13 cellular contexts compared by ENCODE assay signal in the genomic region with DNA sequence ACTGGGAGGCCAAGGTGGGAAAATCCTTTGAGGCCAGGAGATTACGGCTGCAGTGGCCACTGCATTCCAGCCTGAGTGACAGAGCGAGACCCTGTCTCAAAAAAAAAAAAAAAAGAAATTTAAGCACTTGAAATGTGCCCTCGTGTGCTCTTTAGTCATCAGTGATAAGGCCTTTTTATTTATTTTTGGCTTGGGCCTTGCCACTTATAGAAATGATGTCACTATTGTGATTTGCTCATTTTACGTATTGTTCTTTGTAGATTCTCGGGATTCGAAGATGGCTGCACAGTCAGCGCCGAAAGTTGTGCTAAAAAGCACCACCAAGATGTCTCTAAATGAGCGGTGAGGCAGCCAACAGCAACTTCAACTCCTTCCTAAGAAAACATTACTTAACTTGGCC. TPM values are rescaled to one million over a fixed set of nuclear protein-coding genes. Genes with fewer than 3 reads are reported as not detected.
A peak's percentile ranks its signal among the peaks of the same experiment; 100 is the strongest.
DNase-seq lines count a peak whose midpoint lies in the region; ATAC-seq and TF ChIP-seq lines count a peak whose summit lies in the region.
"Had no signal": no experiment of that assay in that cellular context is flagged by ENCODE, and none has a peak within 500 bp of the region (broad histone marks: within the 10 kb centered on the region; RNA-seq: fewer than 3 reads in every experiment).

No MANE protein-coding gene starts in this region.

- H3F3A ChIP-seq in PC-3 (ENCODE audit: low read length, unreplicated experiment) = peaks cover 4% of the 10 kb centered on the region

- peak overlapping the region; percentile 100 for H3K27ac Mint-ChIP-seq in activated CD8-positive, alpha-beta memory T cell treated with anti-CD3 and anti-CD28 coated beads, Interleukin-2, amount 10 ng/mL, durations not matched to agents 7 days and 5 days

- peaks cover 49% of the 10 kb centered on the region for H3K36me3 Mint-ChIP-seq in activated CD8-positive, alpha-beta memory T cell treated with anti-CD3 and anti-CD28 coated beads, Interleukin-2, amount 10 ng/mL, durations not matched to agents 7 days and 5 days

- H3K27me3 ChIP-seq in PC-3 (ENCODE audit: low read length) = no peaks in the 10 kb centered on the region
- no peaks in the 10 kb centered on the region for H3K27me3 ChIP-seq in right atrium auricular region
- H3K27me3 ChIP-seq in skeletal muscle satellite cell (ENCODE audit: control insufficient read depth, insufficient read depth, low read length) = no peaks in the 10 kb centered on the region

- H2AFZ ChIP-seq in PC-3 (ENCODE audit: low read length) = no peak overlapping the region

- CTCF ChIA-PET in activated CD8-positive, alpha-beta memory T cell treated with anti-CD3 and anti-CD28 coated beads, Interleukin-2, amount 10 ng/mL, durations not matched to agents 7 days and 5 days (lab: Charles Lee) = interaction anchor here (1.6 kb wide), 1 partner anchor 10 kb away, joined by 5 read pairs; no protein-coding TSS in a partner anchor
- CTCF ChIA-PET in PC-3 (lab: Charles Lee) = no interaction called here

- POLR2A ChIA-PET in PC-3 (lab: Charles Lee; ENCODE audit: unreplicated experiment) = no interaction called here

- H3K4me3 Mint-ChIP-seq in activated CD8-positive, alpha-beta memory T cell treated with anti-CD3 and anti-CD28 coated beads, Interleukin-2, amount 10 ng/mL, durations not matched to agents 7 days and 5 days = no peak overlapping the region

- intact Hi-C loops in PC-3 (cut with micrococcal nuclease) = no loop called here

- peaks cover 42% of the 10 kb centered on the region for H3K4me1 Mint-ChIP-seq in activated CD8-positive, alpha-beta memory T cell treated with anti-CD3 and anti-CD28 coated beads, Interleukin-2, amount 10 ng/mL, durations not matched to agents 7 days and 5 days

- H3K9me2 ChIP-seq in PC-3 (replicated peaks; ENCODE audit: low read length) = no peaks in the 10 kb centered on the region

- H3K4me1 ChIP-seq in PC-3 (ENCODE audit: insufficient read depth, low read length) (peaks cover 18% of the 10 kb centered on the region), right atrium auricular region (peaks cover 0 to 75% of the 10 kb centered on the region in 2 donors), skeletal muscle satellite cell (ENCODE audit: control insufficient read depth, insufficient read depth, low read length) (peaks cover 25% of the 10 kb centered on the region)

- H4K20me1 ChIP-seq in PC-3 (ENCODE audit: low read length) = peaks cover 18% of the 10 kb centered on the region; the same call in 1 of the 2 replicates

- H3K9me3 Mint-ChIP-seq in activated CD8-positive, alpha-beta memory T cell treated with anti-CD3 and anti-CD28 coated beads, Interleukin-2, amount 10 ng/mL, durations not matched to agents 7 days and 5 days (ENCODE audit: low read depth) = no peaks in the 10 kb centered on the region

- H3K27ac ChIP-seq in PC-3 (ENCODE audit: low read length) (no peak overlapping the region), right atrium auricular region (peak overlapping the region; percentile 100)

- H3K9me3 ChIP-seq in PC-3 (ENCODE audit: low read length) (no peaks in the 10 kb centered on the region), right atrium auricular region (no peaks in the 10 kb centered on the region), skeletal muscle satellite cell (replicated peaks; ENCODE audit: low read length) (no peaks in the 10 kb centered on the region)

- peaks cover 49% of the 10 kb centered on the region for H3K36me3 ChIP-seq in PC-3 (ENCODE audit: low read depth, low read length)
- peaks cover 62% of the 10 kb centered on the region for H3K36me3 ChIP-seq in right atrium auricular region
- H3K36me3 ChIP-seq in skeletal muscle satellite cell (ENCODE audit: insufficient read depth, low read length) = peaks cover 50% of the 10 kb centered on the region

- peaks cover 79% of the 10 kb centered on the region for H3K79me2 ChIP-seq in PC-3 (ENCODE audit: low read length)

- no peak for DNase-seq in activated CD8-positive, alpha-beta memory T cell treated with anti-CD3 and anti-CD28 coated beads, Interleukin-2, amount 10 ng/mL, durations not matched to agents 7 days and 5 days
- no peak for DNase-seq in activated CD8-positive, alpha-beta memory T cell treated with anti-CD3 and anti-CD28 coated beads, Interleukin-2, amount 50 U/mL, for 4 hours
- DNase-seq in PC-3 (no peak), right atrium auricular region (ENCODE audit: low spot score) (no peak), NCI-H345 treated with DMSO at 0.1 percent for 48 hours (lab: John Stamatoyannopoulos, UW; ENCODE audit: unreplicated experiment) (no peak)
- DNase-seq: activated CD8-positive, alpha-beta memory T cell treated with anti-CD3 and anti-CD28 coated beads for 24 hours; NCI-H2107 had no signal

- BruUV-seq in PC-3 (replicated peaks; lab: Mats Ljungman, UMichigan) = no TSS peak

- no peak for ATAC-seq in activated CD8-positive, alpha-beta memory T cell treated with anti-CD3 and anti-CD28 coated beads, Interleukin-2, amount 10 ng/mL, durations not matched to agents 7 days and 5 days
- ATAC-seq in PC-3 (no peak), GM19324 (IDR thresholded peaks at IDR 0.05; ENCODE audit: low FRiP score, unreplicated experiment) (no peak), HG02623 (IDR thresholded peaks at IDR 0.05; ENCODE audit: unreplicated experiment) (no peak)

- peak overlapping the region; percentile 94 for H3K4me2 ChIP-seq in PC-3 (ENCODE audit: low read length)
- H3K4me2 ChIP-seq in skeletal muscle satellite cell (ENCODE audit: low read length) = peak overlapping the region; percentile 81

- H3K9ac ChIP-seq in PC-3 (ENCODE audit: low read length) (no peak overlapping the region), skeletal muscle satellite cell (ENCODE audit: low read depth, low read length) (no peak overlapping the region)

- TF ChIP-seq CTCF in PC-3 (conservative IDR thresholded peaks at IDR 0.05; ENCODE audit: low read depth, low read length) = no peak
- no peak for TF ChIP-seq CTCF in right atrium auricular region (IDR thresholded peaks at IDR 0.05)

- H3K4me3 ChIP-seq in PC-3 (ENCODE audit: low read length) = peak overlapping the region; percentile 83
- no peak overlapping the region for H3K4me3 ChIP-seq in right atrium auricular region
- peak overlapping the region; percentile 97 for H3K4me3 ChIP-seq in skeletal muscle satellite cell (ENCODE audit: low read length)
- H3K4me3 ChIP-seq: lung had no signal

- H3K27me3 Mint-ChIP-seq in activated CD8-positive, alpha-beta memory T cell treated with anti-CD3 and anti-CD28 coated beads, Interleukin-2, amount 10 ng/mL, durations not matched to agents 7 days and 5 days = no peaks in the 10 kb centered on the region

RNA-seq across cellular contexts. Expression of gene CHTOP, which starts 2.4 kb away (rescaled TPM):
- total RNA-seq in activated CD8-positive, alpha-beta memory T cell treated with anti-CD3 and anti-CD28 coated beads, Interleukin-2, amount 10 ng/mL, durations not matched to agents 7 days and 5 days = 10 to 100 TPM; 83.8 to 89.1 TPM
- total RNA-seq in PC-3 (2014; rRNA removed) (101 and 112 TPM in 2 replicates), right atrium auricular region (10 to 100 TPM; 38.2 to 50.1 TPM)
- total RNA-seq in skeletal muscle satellite cell (2012; rRNA removed) = 30.7 and 33.4 TPM in 2 replicates

RNA-seq across cellular contexts. Expression of gene S100A1, which starts 8.1 kb away (rescaled TPM):
- not detected for total RNA-seq in activated CD8-positive, alpha-beta memory T cell treated with anti-CD3 and anti-CD28 coated beads, Interleukin-2, amount 10 ng/mL, durations not matched to agents 7 days and 5 days
- total RNA-seq in PC-3 (2014; rRNA removed) (0.29 TPM in 1 of 2 replicates, not detected in the other), right atrium auricular region (1,000 to 10,000 TPM in 1 of 2 donors, 100 to 1,000 TPM in 1; 965 to 2,413 TPM)
- total RNA-seq in skeletal muscle satellite cell (2012; rRNA removed) = not detected in 2 replicates
- total RNA-seq: T-helper 1 cell treated with Interleukin-12 subunit alpha and Interleukin-12 subunit beta and Interleukin-4 antibody, amounts not matched to agents 30 ng/mL and 1 ng/mL, for 36 hours; urinary bladder had no signal

RNA-seq across cellular contexts. Expression of gene S100A13, which starts 9.0 kb away (rescaled TPM):
- 1 to 10 TPM; 6.0 to 7.0 TPM for total RNA-seq in activated CD8-positive, alpha-beta memory T cell treated with anti-CD3 and anti-CD28 coated beads, Interleukin-2, amount 10 ng/mL, durations not matched to agents 7 days and 5 days
- total RNA-seq in PC-3 (2014; rRNA removed) = 307 and 350 TPM in 2 replicates
- 100 to 1,000 TPM; 114 to 314 TPM for total RNA-seq in right atrium auricular region
- 109 and 142 TPM in 2 replicates for total RNA-seq in skeletal muscle satellite cell (2012; rRNA removed)

RNA-seq across cellular contexts. Expression of gene S100A14, which starts 20.2 kb away (rescaled TPM):
- not detected for total RNA-seq in activated CD8-positive, alpha-beta memory T cell treated with anti-CD3 and anti-CD28 coated beads, Interleukin-2, amount 10 ng/mL, durations not matched to agents 7 days and 5 days
- total RNA-seq in PC-3 (2014; rRNA removed) (462 and 536 TPM in 2 replicates), right atrium auricular region (1 to 10 TPM in 1 of 2 donors, under 1 TPM in 1; 0.55 to 2.4 TPM)
- total RNA-seq in skeletal muscle satellite cell (2012; rRNA removed) = 0.76 and 0.87 TPM in 2 replicates
- total RNA-seq: T-helper 1 cell treated with Interleukin-12 subunit alpha and Interleukin-12 subunit beta and Interleukin-4 antibody, amounts not matched to agents 30 ng/mL and 1 ng/mL, for 36 hours had no signal

RNA-seq across cellular contexts. Expression of gene SNAPIN, which starts 22.2 kb away (rescaled TPM):
- 10 to 100 TPM; 30.7 to 34.2 TPM for total RNA-seq in activated CD8-positive, alpha-beta memory T cell treated with anti-CD3 and anti-CD28 coated beads, Interleukin-2, amount 10 ng/mL, durations not matched to agents 7 days and 5 days
- total RNA-seq in PC-3 (2014; rRNA removed) (46.4 and 82.0 TPM in 2 replicates), right atrium auricular region (10 to 100 TPM; 60.8 to 84.0 TPM)
- 50.2 and 59.2 TPM in 2 replicates for total RNA-seq in skeletal muscle satellite cell (2012; rRNA removed)

Comparison
In these comparisons a context has a peak if more than half of its experiments do, and no peak if none do; other contexts are left out.
1. H3K4me3 ChIP-seq: peak in PC-3 (single experiment) and skeletal muscle satellite cell (single experiment); none in right atrium auricular region (0 of 2).
2. RNA of gene S100A1, which starts 8.1 kb away (total RNA-seq): 965 to 2,413 TPM in right atrium auricular region; 0.29 TPM in PC-3 and not detected in activated CD8-positive, alpha-beta memory T cell treated with anti-CD3 and anti-CD28 coated beads, Interleukin-2, amount 10 ng/mL, durations not matched to agents 7 days and 5 days; every median in the first group is over 100 times any median in the second.
3. RNA of gene S100A13, which starts 9.0 kb away (total RNA-seq): 307 to 350 TPM in PC-3 and 114 to 314 TPM in right atrium auricular region; 6.0 to 7.0 TPM in activated CD8-positive, alpha-beta memory T cell treated with anti-CD3 and anti-CD28 coated beads, Interleukin-2, amount 10 ng/mL, durations not matched to agents 7 days and 5 days; every median in the first group is over 10 times any median in the second.